In genomic region chr7:150739045-150739432, GRCh38 we compare ENCODE assay signal across 10 cellular contexts.
DNase-seq lines count a peak whose midpoint lies in the region; ATAC-seq and TF ChIP-seq lines count a peak whose summit lies in the region.
"Had no signal": no experiment of that assay in that cellular context is flagged by ENCODE, and none has a peak within 500 bp of the region (broad histone marks: within the 10 kb centered on the region; RNA-seq: fewer than 3 reads in every experiment).

No MANE protein-coding gene starts in this region.

- CTCF ChIA-PET in GM10248 (lab: Yijun Ruan, JAX), result interaction anchor here (1.1 to 3.0 kb wide), 2 partner anchors 9 to 18 kb away, joined by 3 to 14 read pairs; no protein-coding TSS in a partner anchor

- DNase-seq in GM10248 (ENCODE audit: extremely low spot score), result no peak
- peak; percentile 19 for DNase-seq in NCI-H345 treated with DMSO at 0.1 percent for 48 hours (lab: John Stamatoyannopoulos, UW; ENCODE audit: unreplicated experiment)
- DNase-seq in coronary artery (ENCODE audit: low spot score), result no peak
- DNase-seq in D341Med (ENCODE audit: low spot score), result no peak
- DNase-seq in kidney tubule cell (ENCODE audit: low spot score), result no peak
- DNase-seq: NCI-H1105; stimulated activated CD4-positive, alpha-beta T cell treated with anti-CD3 and anti-CD28 coated beads, Interleukin-4, amount 100 ng/mL, for 24 hours had no signal

- no peaks in the 10 kb centered on the region for H3K79me2 ChIP-seq in parathyroid adenoma

- H3K9ac ChIP-seq in parathyroid adenoma, result no peak overlapping the region

- H3K27me3 ChIP-seq in parathyroid adenoma (ENCODE audit: control insufficient read depth, insufficient read depth, low read length), result no peaks in the 10 kb centered on the region

- H3K4me3 ChIP-seq in coronary artery (peak overlapping the region; percentile 71), parathyroid adenoma (ENCODE audit: low read depth, low read length) (peak overlapping the region; percentile 42)

- no peaks in the 10 kb centered on the region for H3K9me3 ChIP-seq in parathyroid adenoma (ENCODE audit: control insufficient read depth, low read length)

- no peaks in the 10 kb centered on the region for H3K4me1 ChIP-seq in parathyroid adenoma

- H3K4me2 ChIP-seq in parathyroid adenoma (ENCODE audit: low read length), result peak overlapping the region; percentile 25

- H3K27ac ChIP-seq in coronary artery (peak overlapping the region in 1 of 2 donors; percentile 7), parathyroid adenoma (peak overlapping the region; percentile 55)

- no peak overlapping the region for H2AFZ ChIP-seq in parathyroid adenoma

- H3K36me3 ChIP-seq in parathyroid adenoma (ENCODE audit: control insufficient read depth, insufficient read depth, low read length), result no peaks in the 10 kb centered on the region

- TF ChIP-seq CTCF in GM10248 (IDR thresholded peaks at IDR 0.05; ENCODE audit: control extremely low read depth, extremely low read depth, low read depth, missing control alignments) (peak; percentile 23), coronary artery (IDR thresholded peaks at IDR 0.05) (no peak), parathyroid adenoma (IDR thresholded peaks at IDR 0.05) (no peak)

- no peak for ATAC-seq in HG03025 (IDR thresholded peaks at IDR 0.05; ENCODE audit: low FRiP score, unreplicated experiment)
- no peak for ATAC-seq in GM21360 (IDR thresholded peaks at IDR 0.05; ENCODE audit: unreplicated experiment)

- POLR2A ChIA-PET in GM10248 (lab: Yijun Ruan, JAX), result no interaction called here
